In the genomic region with DNA sequence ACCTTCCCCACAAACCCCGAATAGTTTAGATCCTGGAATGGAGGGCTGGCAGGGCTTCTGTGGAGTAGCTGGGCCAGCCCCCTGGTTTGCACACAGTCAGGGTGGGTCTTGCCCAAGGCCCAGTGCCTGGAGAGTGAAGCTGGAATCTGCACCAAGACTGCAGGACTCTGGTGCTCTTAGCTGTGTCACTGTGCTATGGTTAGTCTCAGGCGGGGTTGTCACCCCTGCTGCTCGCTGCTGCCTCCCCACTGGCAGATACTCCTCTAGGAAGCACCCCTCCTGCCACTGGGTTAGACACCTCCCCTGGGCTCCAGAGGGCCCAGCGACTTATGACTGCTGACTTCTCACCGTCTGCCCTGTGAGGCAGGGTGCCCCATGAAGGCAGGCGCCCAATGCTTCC, we compare ENCODE assay signal across 19 cellular contexts. TPM values are rescaled to one million over a fixed set of nuclear protein-coding genes. Genes with fewer than 3 reads are reported as not detected.
"Had no signal": no experiment of that assay in that cellular context is flagged by ENCODE, and none has a peak within 500 bp of the region (broad histone marks: within the 10 kb centered on the region; RNA-seq: fewer than 3 reads in every experiment).

No MANE protein-coding gene starts in this region.

RNA-seq across cellular contexts. Expression of a gene that starts 0.8 kb away (rescaled TPM):
- total RNA-seq: activated naive CD4-positive, alpha-beta T cell treated with anti-CD3 and anti-CD28 coated beads for 36 hours; activated naive CD4-positive, alpha-beta T cell treated with anti-CD3 and anti-CD28 coated beads, Interleukin-2, amount 50 U/mL, for 72 hours; activated naive CD8-positive, alpha-beta T cell treated with anti-CD3 and anti-CD28 coated beads, Interleukin-2, amount 10 ng/mL, durations not matched to agents 7 days and 5 days; activated T-cell treated with anti-CD3 and anti-CD28 coated beads, Interleukin-2, amount 50 U/mL, for 4 hours; activated T-cell treated with anti-CD3 and anti-CD28 coated beads, Interleukin-2, amount 50 U/mL, for 72 hours; activated T-helper 1 cell treated with anti-CD3 and anti-CD28 coated beads, Interleukin-12 subunit alpha, Interleukin-12 subunit beta, Interleukin-2, Interleukin-4 antibody, amounts not matched to agents 30 ng/mL and 10 ng/mL and 1 ng/mL, durations not matched to agents 14 hours and 24 hours and 36 hours; activated T-helper 17 cell treated with anti-CD3 and anti-CD28 coated beads, Interleukin-2, amount 50 U/mL, for 72 hours; activated T-helper 2 cell treated with anti-CD3 and anti-CD28 coated beads, Interferon-gamma antibody, Interleukin-2, Interleukin-4, amounts not matched to agents 10 μg/mL and 5 μg/mL and 100 μg/mL, durations not matched to agents 14 hours and 24 hours and 36 hours; adrenal gland; aorta; ascending aorta; astrocyte; body of pancreas; breast epithelium; bronchial epithelial cell; cardiac muscle cell; cardiac septum; cerebellum had no signal
- polyA plus RNA-seq: adipose tissue, adrenal gland, aorta, cardiac muscle cell had no signal
